1 cellular context compared by ENCODE assay signal in genomic region chr2:195369217-195369587, GRCh38.
TF ChIP-seq lines count a peak whose summit lies in the region.

No MANE protein-coding gene starts in this region.

TF ChIP-seq in K562, 482 proteins besides CTCF, POLR2A, EP300 and RAD21 (continued from another document):
- TF ChIP-seq RFX5 (IDR thresholded peaks at IDR 0.05; ENCODE audit: low read depth, low read length), result no peak
- TF ChIP-seq KLF10 (CRISPR knock-in tag; IDR thresholded peaks at IDR 0.05), result no peak
- TF ChIP-seq FOXP1 (CRISPR knock-in tag; IDR thresholded peaks at IDR 0.05), result no peak
- no peak for TF ChIP-seq MBD1 (CRISPR knock-in tag; IDR thresholded peaks at IDR 0.05)
- TF ChIP-seq CHCHD3 (CRISPR knock-in tag; IDR thresholded peaks at IDR 0.05), result no peak
- TF ChIP-seq STAG1 (CRISPR knock-in tag; IDR thresholded peaks at IDR 0.05; ENCODE audit: borderline replicate concordance), result no peak
- peak in 1 of 2 experiments; percentile 86; a peak in 2 of 4 replicates for TF ChIP-seq MAZ (CRISPR knock-in tag; conservative IDR thresholded peaks at IDR 0.05 in 1 of 2, IDR thresholded peaks at IDR 0.05 in 1 of 2)
- no peak for TF ChIP-seq SRSF7 (optimal IDR thresholded peaks at IDR 0.05; ENCODE audit: low read depth, low read length)
- peak; percentile 60; the same call in 1 of the 2 replicates for TF ChIP-seq ELF4 (CRISPR knock-in tag; IDR thresholded peaks at IDR 0.05)
- TF ChIP-seq MNT (conservative IDR thresholded peaks at IDR 0.05), result no peak
- no peak for TF ChIP-seq ZSCAN32 (CRISPR knock-in tag; IDR thresholded peaks at IDR 0.05)
- TF ChIP-seq ZKSCAN3 (CRISPR knock-in tag; IDR thresholded peaks at IDR 0.05), result no peak
- TF ChIP-seq TCF7 (IDR thresholded peaks at IDR 0.05; ENCODE audit: borderline replicate concordance), result no peak
- no peak for TF ChIP-seq NR4A1 (CRISPR knock-in tag; IDR thresholded peaks at IDR 0.05)
- peak; percentile 92; the same call in 1 of the 2 replicates for TF ChIP-seq NR4A1 (tag; IDR thresholded peaks at IDR 0.05)
- TF ChIP-seq ZNF592 (IDR thresholded peaks at IDR 0.05), result peak; percentile 100
- no peak for TF ChIP-seq ZNF12 (CRISPR knock-in tag; IDR thresholded peaks at IDR 0.05)
- no peak for TF ChIP-seq GATAD2B (IDR thresholded peaks at IDR 0.05; ENCODE audit: borderline replicate concordance)
- peak; percentile 97 for TF ChIP-seq ERF (CRISPR knock-in tag; IDR thresholded peaks at IDR 0.05)
- peak; percentile 83 for TF ChIP-seq DDX20 (tag; IDR thresholded peaks at IDR 0.05; ENCODE audit: low read depth)
- no peak for TF ChIP-seq ZBTB49 (CRISPR knock-in tag; IDR thresholded peaks at IDR 0.05; ENCODE audit: borderline replicate concordance)
- no peak for TF ChIP-seq TRIM24 (IDR thresholded peaks at IDR 0.05)
- TF ChIP-seq KDM2B (CRISPR knock-in tag; IDR thresholded peaks at IDR 0.05), result no peak
- TF ChIP-seq DNMT1 (IDR thresholded peaks at IDR 0.05), result no peak
- TF ChIP-seq HNRNPL (IDR thresholded peaks at IDR 0.05; ENCODE audit: low read depth, low read length), result no peak
- no peak for TF ChIP-seq RBM34 (IDR thresholded peaks at IDR 0.05; ENCODE audit: borderline replicate concordance, insufficient read depth, low read length)
- no peak for TF ChIP-seq TCF3 (CRISPR knock-in tag; IDR thresholded peaks at IDR 0.05)
- peak; percentile 96 for TF ChIP-seq ZNF175 (CRISPR knock-in tag; IDR thresholded peaks at IDR 0.05; ENCODE audit: low read depth)
- TF ChIP-seq PBX2 (CRISPR knock-in tag; IDR thresholded peaks at IDR 0.05; ENCODE audit: low read depth), result no peak
- peak; percentile 53 for TF ChIP-seq PBX2 (tag; conservative IDR thresholded peaks at IDR 0.05; ENCODE audit: low read depth)
- no peak for TF ChIP-seq POLR3G (IDR thresholded peaks at IDR 0.05; ENCODE audit: extremely low read depth, insufficient read length, insufficient replicate concordance)
- TF ChIP-seq ZEB2 (IDR thresholded peaks at IDR 0.05), result no peak
- TF ChIP-seq ZNF76 (CRISPR knock-in tag; IDR thresholded peaks at IDR 0.05; ENCODE audit: borderline replicate concordance), result peak; percentile 89; the same call in 1 of the 2 replicates
- TF ChIP-seq ZNF561 (CRISPR knock-in tag; conservative IDR thresholded peaks at IDR 0.05), result peak; percentile 65; the same call in 1 of the 2 replicates
- 0 out of 2 replicates have a peak, but pooled peaks have one; percentile 47 for TF ChIP-seq HINFP (tag; conservative IDR thresholded peaks at IDR 0.05; ENCODE audit: low read depth)
- no peak for TF ChIP-seq ZNF740 (CRISPR knock-in tag; IDR thresholded peaks at IDR 0.05)
- TF ChIP-seq ZNF740 (tag; IDR thresholded peaks at IDR 0.05), result peak in 1 of 2 experiments; percentile 98; a peak in 2 of 4 replicates
- peak; percentile 93 for TF ChIP-seq ZNF766 (CRISPR knock-in tag; conservative IDR thresholded peaks at IDR 0.05)
- TF ChIP-seq ETS1 (conservative IDR thresholded peaks at IDR 0.05; ENCODE audit: control insufficient read depth, low read depth, low read length), result no peak
- TF ChIP-seq DLX4 (CRISPR knock-in tag; IDR thresholded peaks at IDR 0.05), result no peak
- TF ChIP-seq ZNF57 (CRISPR knock-in tag; IDR thresholded peaks at IDR 0.05), result peak; percentile 86; the same call in 1 of the 2 replicates
- no peak for TF ChIP-seq CREBBP (IDR thresholded peaks at IDR 0.05; ENCODE audit: low read depth, low read length)
